In the genomic region with DNA sequence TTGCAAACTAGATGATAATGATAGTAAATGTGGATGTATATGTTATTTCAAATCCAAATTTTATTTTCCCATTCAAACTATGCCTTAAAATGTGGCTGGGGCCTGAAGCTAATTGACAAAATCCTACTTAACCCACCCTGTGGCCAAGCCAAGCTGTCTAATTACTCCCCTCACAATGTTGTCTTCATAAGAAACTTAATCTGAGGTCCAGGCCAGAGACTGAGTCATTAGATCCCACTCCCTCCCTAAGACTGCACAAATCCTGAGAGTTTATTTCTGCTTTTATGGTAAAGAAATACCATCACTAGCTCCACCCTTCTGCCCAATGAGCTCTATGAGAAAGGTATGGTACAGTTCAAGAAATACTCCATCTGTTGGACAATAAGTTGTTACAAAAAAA, we compare ENCODE assay signal across 18 cellular contexts. TPM values are rescaled to one million over a fixed set of nuclear protein-coding genes. Genes with fewer than 3 reads are reported as not detected.
"Had no signal": no experiment of that assay in that cellular context is flagged by ENCODE, and none has a peak within 500 bp of the region (broad histone marks: within the 10 kb centered on the region; RNA-seq: fewer than 3 reads in every experiment).

No MANE protein-coding gene starts in this region.

- ATAC-seq: activated CD8-positive, alpha-beta memory T cell treated with anti-CD3 and anti-CD28 coated beads, Interleukin-2, amount 10 ng/mL, durations not matched to agents 7 days and 5 days; gastroesophageal sphincter had no signal

- H3K27ac ChIP-seq: adrenal gland, gastroesophageal sphincter, ovary, skin epidermis, transverse colon, vagina had no signal

- H3K36me3 ChIP-seq: adrenal gland, gastroesophageal sphincter, ovary, transverse colon, vagina had no signal

- H3K4me3 ChIP-seq: adrenal gland, gastroesophageal sphincter, ovary, skin epidermis, transverse colon, vagina had no signal

- DNase-seq: activated CD4-positive, alpha-beta T cell treated with anti-CD3 and anti-CD28 coated beads, Interleukin-2, amount 50 U/mL, for 4 hours; activated CD8-positive, alpha-beta memory T cell treated with anti-CD3 and anti-CD28 coated beads, Interleukin-2, amount 10 ng/mL, durations not matched to agents 7 days and 5 days; activated naive CD4-positive, alpha-beta T cell treated with anti-CD3 and anti-CD28 coated beads, Interleukin-2, amount 10 ng/mL, durations not matched to agents 7 days and 5 days; activated T-cell treated with anti-CD3 and anti-CD28 coated beads, Interleukin-2, amount 50 U/mL, for 1 hour; erythroblast; islet precursor cell; naive B cell; stimulated activated CD4-positive, alpha-beta T cell treated with anti-CD3 and anti-CD28 coated beads, Interleukin-4, amount 100 ng/mL, for 24 hours; stimulated activated naive CD4-positive, alpha-beta T cell treated with Interleukin-2 at 50 U/mL for 16 hours had no signal

- H3K4me1 ChIP-seq: adrenal gland, transverse colon, vagina had no signal

- H3K27me3 ChIP-seq: adrenal gland, gastroesophageal sphincter, ovary, transverse colon, vagina had no signal

- H3K9me3 ChIP-seq: adrenal gland, gastroesophageal sphincter, ovary, transverse colon, vagina had no signal

RNA-seq across cellular contexts. Expression of gene SMPX, which starts 16.5 kb away (rescaled TPM):
- total RNA-seq: activated CD8-positive, alpha-beta memory T cell treated with anti-CD3 and anti-CD28 coated beads, Interleukin-2, amount 10 ng/mL, durations not matched to agents 7 days and 5 days; activated T-helper 2 cell treated with anti-CD3 and anti-CD28 coated beads, Interferon-gamma antibody, Interleukin-2, Interleukin-4, amounts not matched to agents 10 μg/mL and 5 μg/mL and 100 μg/mL, durations not matched to agents 14 hours and 24 hours and 36 hours; adrenal gland; lung microvascular endothelial cell; mononuclear cell; vagina had no signal
